In genomic region chr3:113268306-113268705, GRCh38 we compare ENCODE assay signal across 17 cellular contexts. TPM values are rescaled to one million over a fixed set of nuclear protein-coding genes. Genes with fewer than 3 reads are reported as not detected.
"Had no signal": no experiment of that assay in that cellular context is flagged by ENCODE, and none has a peak within 500 bp of the region (broad histone marks: within the 10 kb centered on the region; RNA-seq: fewer than 3 reads in every experiment).

No MANE protein-coding gene starts in this region.

- H3K4me1 ChIP-seq: foreskin keratinocyte, lower lobe of right lung had no signal

- H3K4me1 Mint-ChIP-seq: activated naive CD8-positive, alpha-beta T cell treated with anti-CD3 and anti-CD28 coated beads, Interleukin-2, amount 10 ng/mL, durations not matched to agents 7 days and 5 days had no signal

- H3K27me3 ChIP-seq: dorsolateral prefrontal cortex, foreskin keratinocyte, right atrium auricular region had no signal

- H3K9me3 ChIP-seq: lower lobe of right lung, right atrium auricular region had no signal

- H3K27me3 Mint-ChIP-seq: progenitor cell of endocrine pancreas had no signal

- H3K27ac ChIP-seq: epithelial cell of prostate, foreskin keratinocyte, lower lobe of right lung, right atrium auricular region had no signal

- H3K36me3 ChIP-seq: right atrium auricular region had no signal

- H3K36me3 Mint-ChIP-seq: activated CD4-positive, alpha-beta memory T cell treated with anti-CD3 and anti-CD28 coated beads for 36 hours; activated naive CD8-positive, alpha-beta T cell treated with anti-CD3 and anti-CD28 coated beads, Interleukin-2, amount 10 ng/mL, durations not matched to agents 7 days and 5 days; natural killer cell treated with Interleukin-12 subunit alpha and Interleukin-12 subunit beta and Interleukin-15 and Interleukin-18, amount 100 ng/mL, for 72 hours had no signal

- H3K27ac Mint-ChIP-seq: activated CD4-positive, alpha-beta memory T cell treated with anti-CD3 and anti-CD28 coated beads for 36 hours; activated naive CD8-positive, alpha-beta T cell treated with anti-CD3 and anti-CD28 coated beads, Interleukin-2, amount 10 ng/mL, durations not matched to agents 7 days and 5 days; activated T-helper 2 cell treated with anti-CD3 and anti-CD28 coated beads, Interferon-gamma antibody, Interleukin-2, Interleukin-4, amounts not matched to agents 10 μg/mL and 5 μg/mL and 100 μg/mL, durations not matched to agents 14 hours and 24 hours and 36 hours; natural killer cell treated with Interleukin-12 subunit alpha and Interleukin-12 subunit beta and Interleukin-15 and Interleukin-18, amount 100 ng/mL, for 72 hours had no signal

- DNase-seq: activated CD4-positive, alpha-beta memory T cell treated with anti-CD3 and anti-CD28 coated beads for 36 hours; activated naive CD4-positive, alpha-beta T cell treated with Interleukin-2 at 50 U/mL for 16 hours; activated naive CD8-positive, alpha-beta T cell treated with anti-CD3 and anti-CD28 coated beads, Interleukin-2, amount 10 ng/mL, durations not matched to agents 7 days and 5 days; activated T-cell treated with anti-CD3 and anti-CD28 coated beads for 4 hours; amygdala; dorsolateral prefrontal cortex; foreskin keratinocyte; hypothalamus; lower lobe of right lung; stimulated activated CD4-positive, alpha-beta T cell treated with anti-CD3 and anti-CD28 coated beads, Interleukin-2, amount 100 ng/mL, for 24 hours; stimulated activated naive CD4-positive, alpha-beta T cell treated with Interleukin-2 at 50 U/mL for 16 hours; trophoblast cell had no signal

- H3K4me3 ChIP-seq: dorsolateral prefrontal cortex, lower lobe of right lung, right atrium auricular region had no signal

- H3K4me3 Mint-ChIP-seq: activated CD4-positive, alpha-beta memory T cell treated with anti-CD3 and anti-CD28 coated beads for 36 hours; activated naive CD8-positive, alpha-beta T cell treated with anti-CD3 and anti-CD28 coated beads, Interleukin-2, amount 10 ng/mL, durations not matched to agents 7 days and 5 days; natural killer cell treated with Interleukin-12 subunit alpha and Interleukin-12 subunit beta and Interleukin-15 and Interleukin-18, amount 100 ng/mL, for 72 hours had no signal

- H3K9me3 Mint-ChIP-seq: activated CD4-positive, alpha-beta memory T cell treated with anti-CD3 and anti-CD28 coated beads for 36 hours; activated naive CD8-positive, alpha-beta T cell treated with anti-CD3 and anti-CD28 coated beads, Interleukin-2, amount 10 ng/mL, durations not matched to agents 7 days and 5 days; activated T-helper 2 cell treated with anti-CD3 and anti-CD28 coated beads, Interferon-gamma antibody, Interleukin-2, Interleukin-4, amounts not matched to agents 10 μg/mL and 5 μg/mL and 100 μg/mL, durations not matched to agents 14 hours and 24 hours and 36 hours; natural killer cell treated with Interleukin-12 subunit alpha and Interleukin-12 subunit beta and Interleukin-15 and Interleukin-18, amount 100 ng/mL, for 72 hours had no signal

- ATAC-seq: foreskin keratinocyte; lower lobe of right lung; natural killer cell treated with Interleukin-12 subunit alpha and Interleukin-12 subunit beta and Interleukin-15 and Interleukin-18, amount 100 ng/mL, for 72 hours had no signal

RNA-seq across cellular contexts. Expression of gene BOC, which starts 56.9 kb away (rescaled TPM):
- total RNA-seq: activated CD4-positive, alpha-beta memory T cell treated with anti-CD3 and anti-CD28 coated beads for 36 hours; activated naive CD8-positive, alpha-beta T cell treated with anti-CD3 and anti-CD28 coated beads, Interleukin-2, amount 10 ng/mL, durations not matched to agents 7 days and 5 days had no signal
